ENCODE assay signal across 21 cellular contexts in the genomic region with DNA sequence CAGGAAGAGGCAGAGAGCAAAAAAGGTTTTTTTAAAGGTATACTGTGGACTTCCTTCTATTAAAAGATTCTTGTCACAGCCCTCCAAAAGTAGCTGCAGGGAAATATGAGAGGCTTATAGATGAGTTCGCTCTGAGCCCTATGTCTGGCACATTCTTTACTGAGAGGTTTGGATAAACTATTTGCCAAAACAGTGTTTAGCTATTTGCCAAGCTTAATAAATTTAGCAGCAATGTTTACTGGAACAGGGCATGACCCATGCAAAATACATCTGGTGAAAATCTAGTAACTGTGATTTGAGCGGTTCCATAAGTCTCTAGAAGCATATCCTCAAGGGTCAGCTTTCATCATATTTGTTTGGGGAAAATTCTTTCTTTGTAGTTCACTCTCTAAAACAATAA.
DNase-seq lines count a peak whose midpoint lies in the region; ATAC-seq and TF ChIP-seq lines count a peak whose summit lies in the region.
"Had no signal": no experiment of that assay in that cellular context is flagged by ENCODE, and none has a peak within 500 bp of the region (broad histone marks: within the 10 kb centered on the region; RNA-seq: fewer than 3 reads in every experiment).

No MANE protein-coding gene starts in this region.

- no peak for ATAC-seq in HG02884 (IDR thresholded peaks at IDR 0.05; ENCODE audit: unreplicated experiment)
- ATAC-seq: HCT116, HepG2, K562 had no signal

- H3K27me3 Mint-ChIP-seq in nephron (ENCODE audit: low read depth): no peaks in the 10 kb centered on the region
- no peaks in the 10 kb centered on the region for H3K27me3 Mint-ChIP-seq in endothelial cell (ENCODE audit: unreplicated experiment)

- peaks cover 17% of the 10 kb centered on the region for H3K4me1 Mint-ChIP-seq in nephron
- peaks cover 4% of the 10 kb centered on the region for H3K4me1 Mint-ChIP-seq in endothelial cell (ENCODE audit: unreplicated experiment)

- H3K27ac ChIP-seq in AG04450 (ENCODE audit: low read depth, low read length): no peak overlapping the region
- H3K27ac ChIP-seq: 22Rv1 had no signal

- H3K4me3 ChIP-seq in AG04450 (ENCODE audit: low read depth, low read length) (no peak overlapping the region), choroid plexus epithelial cell (ENCODE audit: low read depth, low read length) (no peak overlapping the region)
- H3K4me3 ChIP-seq: K562 had no signal

- H3K27me3 ChIP-seq in AG04450 (ENCODE audit: control insufficient read depth, insufficient read depth, low read length): no peaks in the 10 kb centered on the region

- peak; percentile 51 for DNase-seq in AG04450 (ENCODE audit: low read depth, low spot score)
- peak; percentile 4 for DNase-seq in choroid plexus epithelial cell (ENCODE audit: low read depth)
- peak; percentile 4 for DNase-seq in iris pigment epithelial cell (ENCODE audit: low read depth)
- no peak for DNase-seq in T-helper 9 cell
- DNase-seq in activated CD4-positive, CD25-positive, alpha-beta regulatory T cell (lab: John Stamatoyannopoulos, UW): no peak
- DNase-seq in endothelial cell (ENCODE audit: low spot score): no peak
- DNase-seq: Calu3, DMS79 treated with DMSO at 0.1 percent for 48 hours, GF-D8, Kasumi-1, NCI-H2029, NCI-H446 treated with DMSO at 0.1 percent for 48 hours, NCI-H526, Right ventricle myocardium superior, RPMI8226 had no signal

- H3K36me3 Mint-ChIP-seq in nephron (ENCODE audit: low read depth) (no peaks in the 10 kb centered on the region), endothelial cell (ENCODE audit: low read depth, unreplicated experiment) (no peaks in the 10 kb centered on the region)

- no peak for TF ChIP-seq CTCF in AG04450 (IDR thresholded peaks at IDR 0.05; ENCODE audit: low read depth, low read length)
- TF ChIP-seq CTCF in choroid plexus epithelial cell (conservative IDR thresholded peaks at IDR 0.05; ENCODE audit: low read depth, low read length): no peak
- TF ChIP-seq CTCF in nephron (IDR thresholded peaks at IDR 0.05; ENCODE audit: unreplicated experiment in 3 of 3): no peak
- no peak for TF ChIP-seq CTCF in endothelial cell (IDR thresholded peaks at IDR 0.05; ENCODE audit: unreplicated experiment)

- POLR2A ChIA-PET in AG04450 (lab: Yijun Ruan, JAX): interaction anchor here (0.5 to 0.9 kb wide), 2 partner anchors 297 to 817 kb away, joined by 3 read pairs; no protein-coding TSS in a partner anchor

- H3K4me3 Mint-ChIP-seq in nephron (no peak overlapping the region), endothelial cell (ENCODE audit: unreplicated experiment) (no peak overlapping the region)

- CTCF ChIA-PET in AG04450 (lab: Charles Lee): no interaction called here

- H3K9me3 Mint-ChIP-seq in nephron (peaks cover 15% of the 10 kb centered on the region), endothelial cell (ENCODE audit: unreplicated experiment) (no peaks in the 10 kb centered on the region)

- H3K9me3 ChIP-seq in AG04450 (ENCODE audit: control insufficient read depth, insufficient read depth, low read length): no peaks in the 10 kb centered on the region

- H3K27ac Mint-ChIP-seq in nephron: peak overlapping the region; percentile 60 to 78 (median 67)
- no peak overlapping the region for H3K27ac Mint-ChIP-seq in endothelial cell (ENCODE audit: unreplicated experiment)

Comparison
In these comparisons a context has a peak if more than half of its experiments do, and no peak if none do; other contexts are left out.
1. DNase-seq: peak in AG04450 (single experiment), choroid plexus epithelial cell (single experiment) and iris pigment epithelial cell (single experiment); none in T-helper 9 cell (single experiment), activated CD4-positive, CD25-positive, alpha-beta regulatory T cell (0 of 4) and endothelial cell (single experiment).